In genomic region chr9:112422417-112423148, GRCh38 we compare ENCODE assay signal across 1 cellular context.
TF ChIP-seq lines count a peak whose summit lies in the region.

No MANE protein-coding gene starts in this region.

TF ChIP-seq in K562, 482 proteins besides CTCF, POLR2A, EP300 and RAD21 (continued from another document):
- TF ChIP-seq RERE (CRISPR knock-in tag; IDR thresholded peaks at IDR 0.05; ENCODE audit: borderline replicate concordance) (0 out of 2 replicates have a peak, but pooled peaks have one; percentile 41), ZNF347 (CRISPR knock-in tag; IDR thresholded peaks at IDR 0.05; ENCODE audit: low read depth) (no peak), ETV6 (IDR thresholded peaks at IDR 0.05; ENCODE audit: borderline replicate concordance in 1 of 2, low read depth in 2 of 2, low read length in 1 of 2) (peak in 1 of 2 experiments; percentile 85; a peak in 2 of 4 replicates), ETV6 (CRISPR knock-in tag; IDR thresholded peaks at IDR 0.05; ENCODE audit: borderline replicate concordance) (no peak), FOXJ3 (CRISPR knock-in tag; IDR thresholded peaks at IDR 0.05) (no peak), E2F3 (CRISPR knock-in tag; IDR thresholded peaks at IDR 0.05) (no peak), U2AF2 (optimal IDR thresholded peaks at IDR 0.05; ENCODE audit: low read depth, low read length) (no peak), TBP (optimal IDR thresholded peaks at IDR 0.05; ENCODE audit: low read depth, low read length) (no peak), EZH2 (IDR thresholded peaks at IDR 0.05; ENCODE audit: borderline replicate concordance, low read depth, low read length) (peak; percentile 81; the same call in 1 of the 2 replicates)
- TF ChIP-seq, protein P1, sequence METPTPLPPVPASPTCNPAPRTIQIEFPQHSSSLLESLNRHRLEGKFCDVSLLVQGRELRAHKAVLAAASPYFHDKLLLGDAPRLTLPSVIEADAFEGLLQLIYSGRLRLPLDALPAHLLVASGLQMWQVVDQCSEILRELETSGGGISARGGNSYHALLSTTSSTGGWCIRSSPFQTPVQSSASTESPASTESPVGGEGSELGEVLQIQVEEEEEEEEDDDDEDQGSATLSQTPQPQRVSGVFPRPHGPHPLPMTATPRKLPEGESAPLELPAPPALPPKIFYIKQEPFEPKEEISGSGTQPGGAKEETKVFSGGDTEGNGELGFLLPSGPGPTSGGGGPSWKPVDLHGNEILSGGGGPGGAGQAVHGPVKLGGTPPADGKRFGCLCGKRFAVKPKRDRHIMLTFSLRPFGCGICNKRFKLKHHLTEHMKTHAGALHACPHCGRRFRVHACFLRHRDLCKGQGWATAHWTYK (CRISPR knock-in tag; IDR thresholded peaks at IDR 0.05), result peak; percentile 94
- TF ChIP-seq, protein P2, sequence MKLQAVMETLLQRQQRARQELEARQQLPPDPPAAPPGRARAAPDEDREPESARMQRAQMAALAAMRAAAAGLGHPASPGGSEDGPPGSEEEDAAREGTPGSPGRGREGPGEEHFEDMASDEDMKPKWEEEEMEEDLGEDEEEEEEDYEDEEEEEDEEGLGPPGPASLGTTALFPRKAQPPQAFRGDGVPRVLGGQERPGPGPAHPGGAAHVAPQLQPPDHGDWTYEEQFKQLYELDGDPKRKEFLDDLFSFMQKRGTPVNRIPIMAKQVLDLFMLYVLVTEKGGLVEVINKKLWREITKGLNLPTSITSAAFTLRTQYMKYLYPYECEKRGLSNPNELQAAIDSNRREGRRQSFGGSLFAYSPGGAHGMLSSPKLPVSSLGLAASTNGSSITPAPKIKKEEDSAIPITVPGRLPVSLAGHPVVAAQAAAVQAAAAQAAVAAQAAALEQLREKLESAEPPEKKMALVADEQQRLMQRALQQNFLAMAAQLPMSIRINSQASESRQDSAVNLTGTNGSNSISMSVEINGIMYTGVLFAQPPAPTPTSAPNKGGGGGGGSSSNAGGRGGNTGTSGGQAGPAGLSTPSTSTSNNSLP (IDR thresholded peaks at IDR 0.05; ENCODE audit: borderline replicate concordance, low read depth, low read length), result 0 out of 2 replicates have a peak, but pooled peaks have one; percentile 82
TF ChIP-seq in K562: peak in this region for 141.
